In the genomic region with DNA sequence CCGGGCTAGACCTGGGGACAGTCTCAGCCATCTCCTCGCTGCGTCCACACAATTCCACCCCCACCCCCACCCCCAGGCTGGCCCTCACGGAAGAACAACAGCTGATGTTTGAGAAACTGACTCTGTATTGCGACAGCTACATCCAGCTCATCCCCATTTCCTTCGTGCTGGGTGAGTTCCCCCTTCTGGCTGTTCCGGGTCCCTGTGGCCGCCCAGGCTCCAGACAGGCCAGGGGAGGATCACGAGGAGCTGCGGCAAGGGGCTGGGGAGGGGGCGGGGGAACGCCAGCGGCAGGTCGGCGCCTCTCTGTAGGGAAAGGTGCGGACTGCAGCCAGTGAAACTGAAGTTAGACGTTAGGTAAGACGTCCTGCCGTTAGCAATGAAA, we compare ENCODE assay signal across 9 cellular contexts. TPM values are rescaled to one million over a fixed set of nuclear protein-coding genes. Genes with fewer than 3 reads are reported as not detected.
DNase-seq lines count a peak whose midpoint lies in the region; ATAC-seq, FAIRE-seq and TF ChIP-seq lines count a peak whose summit lies in the region.
"Had no signal": no experiment of that assay in that cellular context is flagged by ENCODE, and none has a peak within 500 bp of the region (broad histone marks: within the 10 kb centered on the region; RNA-seq: fewer than 3 reads in every experiment).

No MANE protein-coding gene starts in this region.

- H3K4me1 ChIP-seq in CD4-positive, CD25-positive, alpha-beta regulatory T cell (ENCODE audit: control insufficient read depth, insufficient read depth, low read length, poor library complexity, severe bottlenecking): peaks cover 11% of the 10 kb centered on the region
- H3K4me1 ChIP-seq in NT2/D1 (ENCODE audit: insufficient read depth, insufficient read length): peaks cover 4% of the 10 kb centered on the region
- no peaks in the 10 kb centered on the region for H3K4me1 ChIP-seq in endothelial cell of umbilical vein (ENCODE audit: control insufficient read depth, extremely low read depth, insufficient read depth, low read length)
- H3K4me1 ChIP-seq in thyroid gland: peaks cover 7 to 15% of the 10 kb centered on the region in 2 donors

- 7 to 9% methylated on average over 17 to 19 of the region's 19 CpGs for WGBS in thyroid gland, 2 donors

- POLR2A ChIA-PET in endothelial cell of umbilical vein (lab: Charles Lee): no interaction called here
- POLR2A ChIA-PET in activated CD4-positive, alpha-beta T cell treated with anti-CD3 and anti-CD28 coated beads, Interleukin-2, amount 10 ng/mL, durations not matched to agents 7 days and 5 days (lab: Charles Lee): no interaction called here

- no peaks in the 10 kb centered on the region for H3K79me2 ChIP-seq in endothelial cell of umbilical vein (ENCODE audit: control insufficient read depth, insufficient read depth, low read length)

- BruUV-seq in endothelial cell of umbilical vein (replicated peaks; lab: Mats Ljungman, UMichigan): no TSS peak

- no peaks in the 10 kb centered on the region for H3K9me1 ChIP-seq in endothelial cell of umbilical vein (replicated peaks; ENCODE audit: control insufficient read depth, extremely low read depth, insufficient read depth, low read length)

- dilution Hi-C loops in endothelial cell of umbilical vein (cut with MboI; ENCODE audit: extremely low pct_ligation_motif_present, low sequenced_read_pairs): no loop called here

- TF ChIP-seq CTCF in endothelial cell of umbilical vein (IDR thresholded peaks at IDR 0.05; ENCODE audit: extremely low read depth in 1 of 2, insufficient read depth in 1 of 2, low read depth in 1 of 2, low read length in 2 of 2): no peak
- TF ChIP-seq CTCF in thyroid gland (IDR thresholded peaks at IDR 0.05): peak in 1 of 6 experiments; percentile 17

- H3K27ac Mint-ChIP-seq in CD4-positive, CD25-positive, alpha-beta regulatory T cell: no peak overlapping the region
- H3K27ac Mint-ChIP-seq in activated CD4-positive, alpha-beta T cell treated with anti-CD3 and anti-CD28 coated beads, Interleukin-2, amount 10 ng/mL, durations not matched to agents 7 days and 5 days: no peak overlapping the region

- peak; percentile 17 to 21 for ATAC-seq in CD4-positive, CD25-positive, alpha-beta regulatory T cell (ENCODE audit: low read depth in 2 of 2)
- no peak for ATAC-seq in GM18909 (IDR thresholded peaks at IDR 0.05; ENCODE audit: poor library complexity, unreplicated experiment)
- ATAC-seq: HCT116 had no signal

- H3K27me3 ChIP-seq in CD4-positive, CD25-positive, alpha-beta regulatory T cell (ENCODE audit: control insufficient read depth, insufficient read depth, low read length): peaks cover 6% of the 10 kb centered on the region
- peaks cover 31% of the 10 kb centered on the region for H3K27me3 ChIP-seq in NT2/D1 (ENCODE audit: insufficient read depth, insufficient read length)
- H3K27me3 ChIP-seq in endothelial cell of umbilical vein (ENCODE audit: control insufficient read depth in 2 of 2, insufficient read depth in 2 of 2, low read length in 2 of 2): peaks cover 5% of the 10 kb centered on the region in 2 experiments
- H3K27me3 ChIP-seq in thyroid gland: no peaks in the 10 kb centered on the region

- DNase-seq in CD4-positive, CD25-positive, alpha-beta regulatory T cell: no peak
- DNase-seq in NT2/D1 (ENCODE audit: low read depth, low spot score): no peak
- no peak for DNase-seq in endothelial cell of umbilical vein (ENCODE audit: low read depth, low spot score)
- peak; percentile 85 for DNase-seq in medulla oblongata (ENCODE audit: extremely low spot score)
- DNase-seq in thyroid gland: peak; percentile 37 to 49
- DNase-seq in activated CD4-positive, alpha-beta T cell treated with anti-CD3 and anti-CD28 coated beads, Interleukin-2, amount 10 ng/mL, durations not matched to agents 7 days and 5 days: no peak
- no peak for DNase-seq in activated CD4-positive, alpha-beta T cell treated with anti-CD3 and anti-CD28 coated beads, Interleukin-2, amount 50 U/mL, for 1 hour

- intact Hi-C loops in endothelial cell of umbilical vein (cut with micrococcal nuclease): no loop called here
- intact Hi-C loops in thyroid gland (cut with DNase I): no loop called here

- H3K36me3 Mint-ChIP-seq in CD4-positive, CD25-positive, alpha-beta regulatory T cell: no peaks in the 10 kb centered on the region
- H3K36me3 Mint-ChIP-seq in activated CD4-positive, alpha-beta T cell treated with anti-CD3 and anti-CD28 coated beads, Interleukin-2, amount 10 ng/mL, durations not matched to agents 7 days and 5 days (ENCODE audit: low read depth): no peaks in the 10 kb centered on the region

- no peak overlapping the region for H3K27ac ChIP-seq in CD4-positive, CD25-positive, alpha-beta regulatory T cell (ENCODE audit: insufficient read depth, low read length, poor library complexity, severe bottlenecking)
- H3K27ac ChIP-seq in endothelial cell of umbilical vein (ENCODE audit: insufficient read depth, low read depth, low read length) (no peak overlapping the region), thyroid gland (peak overlapping the region in 2 of 3 donors; percentile 49 to 61)

- peaks cover 0 to 11% (median 3%) of the 10 kb centered on the region in 4 donors for H3K4me1 Mint-ChIP-seq in CD4-positive, CD25-positive, alpha-beta regulatory T cell
- H3K4me1 Mint-ChIP-seq in activated CD4-positive, alpha-beta T cell treated with anti-CD3 and anti-CD28 coated beads, Interleukin-2, amount 10 ng/mL, durations not matched to agents 7 days and 5 days: peaks cover 7% of the 10 kb centered on the region

- H3K27me3 Mint-ChIP-seq in CD4-positive, CD25-positive, alpha-beta regulatory T cell: peaks cover 27% of the 10 kb centered on the region
- H3K27me3 Mint-ChIP-seq in activated CD4-positive, alpha-beta T cell treated with anti-CD3 and anti-CD28 coated beads, Interleukin-2, amount 10 ng/mL, durations not matched to agents 7 days and 5 days: peaks cover 27% of the 10 kb centered on the region

- no peak overlapping the region for H3K4me2 ChIP-seq in endothelial cell of umbilical vein (ENCODE audit: insufficient read depth, low read length)

- no peak for FAIRE-seq in endothelial cell of umbilical vein (lab: Jason Lieb, UNC)

- H4K20me1 ChIP-seq in endothelial cell of umbilical vein (replicated peaks; ENCODE audit: control insufficient read depth, extremely low read depth, insufficient read depth, low read length): no peaks in the 10 kb centered on the region

- CTCF ChIA-PET in endothelial cell of umbilical vein (lab: Charles Lee): interaction anchor here (0.7 to 1.9 kb wide), 4 partner anchors 57 to 153 kb away, joined by 3 to 20 read pairs (median 10); no protein-coding TSS in a partner anchor
- CTCF ChIA-PET in activated CD4-positive, alpha-beta T cell treated with anti-CD3 and anti-CD28 coated beads, Interleukin-2, amount 10 ng/mL, durations not matched to agents 7 days and 5 days (lab: Charles Lee): interaction anchor here (1.0 kb wide), 1 partner anchor 56 kb away, joined by 6 read pairs; no protein-coding TSS in a partner anchor

- TF ChIP-seq POLR2A in endothelial cell of umbilical vein (IDR thresholded peaks at IDR 0.05; ENCODE audit: low read depth, low read length): no peak
- TF ChIP-seq POLR2A in thyroid gland (IDR thresholded peaks at IDR 0.05): no peak

- H2AFZ ChIP-seq in endothelial cell of umbilical vein (ENCODE audit: low read depth, low read length): peak overlapping the region; percentile 56

- H3K9me3 Mint-ChIP-seq in CD4-positive, CD25-positive, alpha-beta regulatory T cell: no peaks in the 10 kb centered on the region
- no peaks in the 10 kb centered on the region for H3K9me3 Mint-ChIP-seq in activated CD4-positive, alpha-beta T cell treated with anti-CD3 and anti-CD28 coated beads, Interleukin-2, amount 10 ng/mL, durations not matched to agents 7 days and 5 days

- no peaks in the 10 kb centered on the region for H3K36me3 ChIP-seq in CD4-positive, CD25-positive, alpha-beta regulatory T cell (ENCODE audit: control insufficient read depth, insufficient read depth, low read length)
- H3K36me3 ChIP-seq in NT2/D1 (ENCODE audit: insufficient read depth, insufficient read length, low read length): no peaks in the 10 kb centered on the region
- no peaks in the 10 kb centered on the region for H3K36me3 ChIP-seq in endothelial cell of umbilical vein (ENCODE audit: control insufficient read depth in 2 of 2, extremely low read depth in 1 of 2, insufficient read depth in 2 of 2, low read length in 2 of 2)
- H3K36me3 ChIP-seq in thyroid gland: no peaks in the 10 kb centered on the region

- H3K9ac ChIP-seq in NT2/D1 (ENCODE audit: insufficient read length, low read depth): peak overlapping the region; percentile 80
- no peak overlapping the region for H3K9ac ChIP-seq in endothelial cell of umbilical vein (replicated peaks; ENCODE audit: extremely low read depth, insufficient read depth, low read length)

- no peak overlapping the region for H3K4me3 ChIP-seq in CD4-positive, CD25-positive, alpha-beta regulatory T cell (ENCODE audit: low read depth, low read length)
- peak overlapping the region; percentile 45 for H3K4me3 ChIP-seq in NT2/D1 (ENCODE audit: insufficient read length, low read depth)
- no peak overlapping the region for H3K4me3 ChIP-seq in endothelial cell of umbilical vein (replicated peaks in 1 of 3; ENCODE audit: insufficient read depth in 1 of 3, low read depth in 1 of 3, low read length in 3 of 3)
- peak overlapping the region in 1 of 3 donors; percentile 32 for H3K4me3 ChIP-seq in thyroid gland (replicated peaks in 1 of 3)

- H3K9me3 ChIP-seq in CD4-positive, CD25-positive, alpha-beta regulatory T cell (ENCODE audit: control insufficient read depth in 2 of 2, low read length in 2 of 2): no peaks in the 10 kb centered on the region
- no peaks in the 10 kb centered on the region for H3K9me3 ChIP-seq in NT2/D1 (ENCODE audit: insufficient read depth, low read length)
- H3K9me3 ChIP-seq in endothelial cell of umbilical vein (replicated peaks; ENCODE audit: control insufficient read depth, insufficient read depth, low read length): no peaks in the 10 kb centered on the region
- H3K9me3 ChIP-seq in thyroid gland: no peaks in the 10 kb centered on the region

- H3K4me3 Mint-ChIP-seq in CD4-positive, CD25-positive, alpha-beta regulatory T cell: peak overlapping the region in 2 of 4 donors; percentile 22 to 31
- H3K4me3 Mint-ChIP-seq in activated CD4-positive, alpha-beta T cell treated with anti-CD3 and anti-CD28 coated beads, Interleukin-2, amount 10 ng/mL, durations not matched to agents 7 days and 5 days: no peak overlapping the region

RNA-seq across cellular contexts. Expression of gene BEST1, which starts 4.9 kb away (rescaled TPM):
- 0.15 TPM for total RNA-seq in CD4-positive, CD25-positive, alpha-beta regulatory T cell
- polyA plus RNA-seq in CD4-positive, CD25-positive, alpha-beta regulatory T cell: 1 to 10 TPM; 1.2 to 1.8 (median 1.5) TPM
- total RNA-seq in endothelial cell of umbilical vein (0.21 TPM in 1 of 2 replicates, not detected in the other), thyroid gland (1 to 10 TPM in 3 of 4 donors, under 1 TPM in 1; 0.67 to 3.3 (median 1.9) TPM)
- polyA plus RNA-seq in endothelial cell of umbilical vein: 0.04 and 0.05 TPM in 2 replicates
- 0.04 TPM in 1 of 2 replicates, not detected in the other for polyA plus RNA-seq in endothelial cell of umbilical vein (2011; cell fraction: cytosol; rRNA removed)
- 0.11 and 0.15 TPM in 2 replicates for polyA plus RNA-seq in endothelial cell of umbilical vein (2011; cell fraction: nucleus; rRNA removed)
- 0.52 and 0.83 TPM in 2 replicates for polyA plus RNA-seq in endothelial cell of umbilical vein (2012)
- 0.13 TPM in 1 of 2 replicates, not detected in the other for polyA minus RNA-seq in endothelial cell of umbilical vein
- polyA minus RNA-seq in endothelial cell of umbilical vein (2011; cell fraction: cytosol; rRNA and poly(A)+ RNA removed): 0.92 TPM
- 0.24 TPM in 1 of 2 replicates, not detected in the other for polyA minus RNA-seq in endothelial cell of umbilical vein (2011; cell fraction: nucleus; rRNA and poly(A)+ RNA removed)
- not detected for total RNA-seq in activated CD4-positive, alpha-beta T cell treated with anti-CD3 and anti-CD28 coated beads, Interleukin-2, amount 10 ng/mL, durations not matched to agents 7 days and 5 days

RNA-seq across cellular contexts. Expression of gene FTH1, which starts 12.4 kb away (rescaled TPM):
- total RNA-seq in CD4-positive, CD25-positive, alpha-beta regulatory T cell: 2,525 TPM
- 1,000 to 10,000 TPM; 2,953 to 3,518 (median 3,358) TPM for polyA plus RNA-seq in CD4-positive, CD25-positive, alpha-beta regulatory T cell
- total RNA-seq in endothelial cell of umbilical vein (2,371 and 2,501 TPM in 2 replicates), thyroid gland (1,000 to 10,000 TPM; 2,377 to 4,120 (median 2,918) TPM)
- polyA plus RNA-seq in endothelial cell of umbilical vein: 1,123 and 1,177 TPM in 2 replicates
- 1,817 and 2,147 TPM in 2 replicates for polyA plus RNA-seq in endothelial cell of umbilical vein (2011; cell fraction: cytosol; rRNA removed)
- 551 and 657 TPM in 2 replicates for polyA plus RNA-seq in endothelial cell of umbilical vein (2011; cell fraction: nucleus; rRNA removed)
- polyA plus RNA-seq in endothelial cell of umbilical vein (2012): 3,119 and 5,287 TPM in 2 replicates
- polyA minus RNA-seq in endothelial cell of umbilical vein: 640 and 676 TPM in 2 replicates
- polyA minus RNA-seq in endothelial cell of umbilical vein (2011; cell fraction: cytosol; rRNA and poly(A)+ RNA removed): 1,415 TPM
- 173 and 200 TPM in 2 replicates for polyA minus RNA-seq in endothelial cell of umbilical vein (2011; cell fraction: nucleus; rRNA and poly(A)+ RNA removed)
- total RNA-seq in activated CD4-positive, alpha-beta T cell treated with anti-CD3 and anti-CD28 coated beads, Interleukin-2, amount 10 ng/mL, durations not matched to agents 7 days and 5 days: 100 to 1,000 TPM; 751 to 840 TPM

RNA-seq across cellular contexts. Expression of gene RAB3IL1, which starts 37.7 kb away (rescaled TPM):
- not detected for total RNA-seq in CD4-positive, CD25-positive, alpha-beta regulatory T cell
- polyA plus RNA-seq in CD4-positive, CD25-positive, alpha-beta regulatory T cell: not detected
- total RNA-seq in endothelial cell of umbilical vein (1.2 and 3.6 TPM in 2 replicates), thyroid gland (10 to 100 TPM in 3 of 4 donors, 1 to 10 TPM in 1; 6.5 to 27.7 (median 15.2) TPM)
- polyA plus RNA-seq in endothelial cell of umbilical vein: 1.8 and 2.9 TPM in 2 replicates
- 0.88 and 1.4 TPM in 2 replicates for polyA plus RNA-seq in endothelial cell of umbilical vein (2011; cell fraction: cytosol; rRNA removed)
- 2.1 TPM in 2 replicates for polyA plus RNA-seq in endothelial cell of umbilical vein (2011; cell fraction: nucleus; rRNA removed)
- polyA plus RNA-seq in endothelial cell of umbilical vein (2012): 1.3 and 3.8 TPM in 2 replicates
- 0.89 and 0.90 TPM in 2 replicates for polyA minus RNA-seq in endothelial cell of umbilical vein
- 7.3 TPM for polyA minus RNA-seq in endothelial cell of umbilical vein (2011; cell fraction: cytosol; rRNA and poly(A)+ RNA removed)
- polyA minus RNA-seq in endothelial cell of umbilical vein (2011; cell fraction: nucleus; rRNA and poly(A)+ RNA removed): 0.58 and 0.72 TPM in 2 replicates
- not detected for total RNA-seq in activated CD4-positive, alpha-beta T cell treated with anti-CD3 and anti-CD28 coated beads, Interleukin-2, amount 10 ng/mL, durations not matched to agents 7 days and 5 days

Comparison
In these comparisons a context has a peak if more than half of its experiments do, and no peak if none do; other contexts are left out.
1. DNase-seq: peak in medulla oblongata (single experiment) and thyroid gland (2 of 2); none in CD4-positive, CD25-positive, alpha-beta regulatory T cell (0 of 3), NT2/D1 (single experiment), endothelial cell of umbilical vein (single experiment), activated CD4-positive, alpha-beta T cell treated with anti-CD3 and anti-CD28 coated beads, Interleukin-2, amount 10 ng/mL, durations not matched to agents 7 days and 5 days (single experiment) and activated CD4-positive, alpha-beta T cell treated with anti-CD3 and anti-CD28 coated beads, Interleukin-2, amount 50 U/mL, for 1 hour (single experiment).
2. H3K27ac ChIP-seq: peak in thyroid gland (2 of 3); none in CD4-positive, CD25-positive, alpha-beta regulatory T cell (single experiment) and endothelial cell of umbilical vein (single experiment).